Comparison of ENCODE assay signal across 39 cellular contexts in the genomic region with DNA sequence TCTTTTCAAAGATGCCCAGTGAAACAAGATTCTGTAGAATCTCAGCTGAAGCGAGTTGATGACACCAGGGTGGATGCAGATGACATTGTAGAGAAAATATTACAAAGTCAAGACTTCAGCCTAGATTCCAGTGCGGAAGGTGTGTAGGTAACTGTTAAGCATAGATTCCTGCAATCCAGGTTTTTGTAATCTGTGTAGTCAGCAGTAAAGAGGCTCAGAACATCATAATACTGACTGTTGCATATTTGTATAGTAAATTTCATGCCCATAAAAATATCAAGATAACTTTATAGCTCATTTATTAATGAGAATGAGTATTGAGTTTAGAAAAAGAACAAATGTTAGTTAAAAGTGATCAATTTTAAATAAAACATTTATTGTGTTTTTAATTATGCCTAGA. TPM values are rescaled to one million over a fixed set of nuclear protein-coding genes. Genes with fewer than 3 reads are reported as not detected.
"Had no signal": no experiment of that assay in that cellular context is flagged by ENCODE, and none has a peak within 500 bp of the region (broad histone marks: within the 10 kb centered on the region; RNA-seq: fewer than 3 reads in every experiment).

No MANE protein-coding gene starts in this region.

- H3K4me3 Mint-ChIP-seq: activated naive CD4-positive, alpha-beta T cell treated with anti-CD3 and anti-CD28 coated beads for 36 hours; activated naive CD4-positive, alpha-beta T cell treated with anti-CD3 and anti-CD28 coated beads, Interleukin-2, amount 10 ng/mL, durations not matched to agents 7 days and 5 days; activated naive CD4-positive, alpha-beta T cell treated with anti-CD3 and anti-CD28 coated beads, Interleukin-2, amount 50 U/mL, for 24 hours; activated naive CD8-positive, alpha-beta T cell; activated naive CD8-positive, alpha-beta T cell treated with anti-CD3 and anti-CD28 coated beads for 36 hours; activated naive CD8-positive, alpha-beta T cell treated with anti-CD3 and anti-CD28 coated beads, Interleukin-2, amount 10 ng/mL, durations not matched to agents 7 days and 5 days; activated naive CD8-positive, alpha-beta T cell treated with anti-CD3 and anti-CD28 coated beads, Interleukin-2, amount 50 U/mL, for 24 hours; activated T-cell treated with anti-CD3 and anti-CD28 coated beads, Interleukin-2, amount 50 U/mL, for 24 hours; activated T-cell treated with anti-CD3 and anti-CD28 coated beads, Interleukin-2, amount 50 U/mL, for 4 hours; activated T-cell treated with anti-CD3 and anti-CD28 coated beads, Interleukin-2, amount 50 U/mL, for 72 hours; activated T-helper 1 cell treated with anti-CD3 and anti-CD28 coated beads, Interleukin-12 subunit alpha, Interleukin-12 subunit beta, Interleukin-2, Interleukin-4 antibody, amounts not matched to agents 30 ng/mL and 10 ng/mL and 1 ng/mL, durations not matched to agents 14 hours and 24 hours and 36 hours; activated T-helper 17 cell treated with anti-CD3 and anti-CD28 coated beads, Interleukin-2, amount 50 U/mL, for 72 hours; brain; central memory CD8-positive, alpha-beta T cell had no signal

- H3K27ac Mint-ChIP-seq: activated naive CD4-positive, alpha-beta T cell treated with anti-CD3 and anti-CD28 coated beads for 36 hours; activated naive CD4-positive, alpha-beta T cell treated with anti-CD3 and anti-CD28 coated beads, Interleukin-2, amount 10 ng/mL, durations not matched to agents 7 days and 5 days; activated naive CD4-positive, alpha-beta T cell treated with anti-CD3 and anti-CD28 coated beads, Interleukin-2, amount 50 U/mL, for 24 hours; activated naive CD4-positive, alpha-beta T cell treated with anti-CD3 and anti-CD28 coated beads, Interleukin-2, amount 50 U/mL, for 72 hours; activated naive CD8-positive, alpha-beta T cell; activated naive CD8-positive, alpha-beta T cell treated with anti-CD3 and anti-CD28 coated beads for 36 hours; activated naive CD8-positive, alpha-beta T cell treated with anti-CD3 and anti-CD28 coated beads, Interleukin-2, amount 10 ng/mL, durations not matched to agents 7 days and 5 days; activated naive CD8-positive, alpha-beta T cell treated with anti-CD3 and anti-CD28 coated beads, Interleukin-2, amount 50 U/mL, for 24 hours; activated T-cell treated with anti-CD3 and anti-CD28 coated beads, Interleukin-2, amount 50 U/mL, for 24 hours; activated T-cell treated with anti-CD3 and anti-CD28 coated beads, Interleukin-2, amount 50 U/mL, for 72 hours; activated T-helper 1 cell treated with anti-CD3 and anti-CD28 coated beads, Interleukin-12 subunit alpha, Interleukin-12 subunit beta, Interleukin-2, Interleukin-4 antibody, amounts not matched to agents 30 ng/mL and 10 ng/mL and 1 ng/mL, durations not matched to agents 14 hours and 24 hours and 36 hours; activated T-helper 17 cell treated with anti-CD3 and anti-CD28 coated beads, Interleukin-2, amount 50 U/mL, for 72 hours; activated T-helper 2 cell treated with anti-CD3 and anti-CD28 coated beads, Interferon-gamma antibody, Interleukin-2, Interleukin-4, amounts not matched to agents 10 μg/mL and 5 μg/mL and 100 μg/mL, durations not matched to agents 14 hours and 24 hours and 36 hours; brain had no signal

- ATAC-seq: activated naive CD4-positive, alpha-beta T cell treated with anti-CD3 and anti-CD28 coated beads, Interleukin-2, amount 50 U/mL, for 72 hours; activated naive CD8-positive, alpha-beta T cell treated with anti-CD3 and anti-CD28 coated beads, Interleukin-2, amount 50 U/mL, for 24 hours; activated T-cell treated with anti-CD3 and anti-CD28 coated beads, Interleukin-2, amount 50 U/mL, for 4 hours; activated T-cell treated with anti-CD3 and anti-CD28 coated beads, Interleukin-2, amount 50 U/mL, for 72 hours; activated T-helper 17 cell treated with anti-CD3 and anti-CD28 coated beads, Interleukin-2, amount 50 U/mL, for 72 hours; body of pancreas had no signal

- H3K4me1 Mint-ChIP-seq: activated naive CD4-positive, alpha-beta T cell treated with anti-CD3 and anti-CD28 coated beads, Interleukin-2, amount 10 ng/mL, durations not matched to agents 7 days and 5 days; activated naive CD4-positive, alpha-beta T cell treated with anti-CD3 and anti-CD28 coated beads, Interleukin-2, amount 50 U/mL, for 24 hours; activated naive CD8-positive, alpha-beta T cell treated with anti-CD3 and anti-CD28 coated beads for 36 hours; activated naive CD8-positive, alpha-beta T cell treated with anti-CD3 and anti-CD28 coated beads, Interleukin-2, amount 50 U/mL, for 24 hours; activated T-helper 17 cell treated with anti-CD3 and anti-CD28 coated beads, Interleukin-2, amount 50 U/mL, for 72 hours; brain had no signal

- FAIRE-seq: astrocyte, bronchial epithelial cell had no signal

- H3K27me3 ChIP-seq: adrenal gland, ascending aorta, body of pancreas, brain microvascular endothelial cell, breast epithelium, cardiac muscle cell had no signal

- H3K36me3 Mint-ChIP-seq: activated naive CD8-positive, alpha-beta T cell treated with anti-CD3 and anti-CD28 coated beads for 36 hours had no signal

- H3K27me3 Mint-ChIP-seq: activated naive CD4-positive, alpha-beta T cell treated with anti-CD3 and anti-CD28 coated beads, Interleukin-2, amount 10 ng/mL, durations not matched to agents 7 days and 5 days; activated naive CD4-positive, alpha-beta T cell treated with anti-CD3 and anti-CD28 coated beads, Interleukin-2, amount 50 U/mL, for 24 hours; activated naive CD8-positive, alpha-beta T cell; activated naive CD8-positive, alpha-beta T cell treated with anti-CD3 and anti-CD28 coated beads for 36 hours; activated naive CD8-positive, alpha-beta T cell treated with anti-CD3 and anti-CD28 coated beads, Interleukin-2, amount 10 ng/mL, durations not matched to agents 7 days and 5 days; activated naive CD8-positive, alpha-beta T cell treated with anti-CD3 and anti-CD28 coated beads, Interleukin-2, amount 50 U/mL, for 24 hours; activated T-cell treated with anti-CD3 and anti-CD28 coated beads, Interleukin-2, amount 50 U/mL, for 24 hours; activated T-helper 17 cell treated with anti-CD3 and anti-CD28 coated beads, Interleukin-2, amount 50 U/mL, for 72 hours; brain; central memory CD8-positive, alpha-beta T cell had no signal

- H3K27ac ChIP-seq: adrenal gland, ascending aorta, body of pancreas, brain microvascular endothelial cell, cardiac muscle cell had no signal

- H3K4me1 ChIP-seq: adrenal gland, body of pancreas had no signal

- DNase-seq: activated effector memory CD4-positive, alpha-beta T cell treated with anti-CD3 and anti-CD28 coated beads, Interleukin-2, amount 50 U/mL, for 16 hours; activated effector memory CD4-positive, alpha-beta T cell treated with Interleukin-2 at 50 U/mL for 16 hours; activated gamma-delta T cell; activated gamma-delta T cell treated with Interleukin-2 at 50 U/mL for 16 hours; activated naive CD4-positive, alpha-beta T cell; activated naive CD4-positive, alpha-beta T cell treated with anti-CD3 and anti-CD28 coated beads for 36 hours; activated naive CD4-positive, alpha-beta T cell treated with anti-CD3 and anti-CD28 coated beads, Interleukin-2, amount 10 ng/mL, durations not matched to agents 7 days and 5 days; activated naive CD4-positive, alpha-beta T cell treated with anti-CD3 and anti-CD28 coated beads, Interleukin-2, amount 50 U/mL, for 16 hours; activated naive CD4-positive, alpha-beta T cell treated with Interleukin-2 at 50 U/mL for 16 hours; activated naive CD8-positive, alpha-beta T cell treated with anti-CD3 and anti-CD28 coated beads for 36 hours; activated naive CD8-positive, alpha-beta T cell treated with anti-CD3 and anti-CD28 coated beads, Interleukin-2, amount 10 ng/mL, durations not matched to agents 7 days and 5 days; activated naive CD8-positive, alpha-beta T cell treated with anti-CD3 and anti-CD28 coated beads, Interleukin-2, amount 50 U/mL, for 24 hours; activated T-cell treated with anti-CD3 and anti-CD28 coated beads, Interleukin-2, amount 50 U/mL, for 1 hour; activated T-cell treated with anti-CD3 and anti-CD28 coated beads, Interleukin-2, amount 50 U/mL, for 24 hours; activated T-cell treated with anti-CD3 and anti-CD28 coated beads, Interleukin-2, amount 50 U/mL, for 4 hours; activated T-cell treated with anti-CD3 and anti-CD28 coated beads, Interleukin-2, amount 50 U/mL, for 48 hours; activated T-cell treated with anti-CD3 and anti-CD28 coated beads, Interleukin-2, amount 50 U/mL, for 72 hours; adrenal gland; amniotic stem cell; amygdala; anterior cingulate cortex; body of pancreas; brain microvascular endothelial cell; caudate nucleus; central memory CD4-positive, alpha-beta T cell; cerebellar nuclear complex had no signal

- H3K36me3 ChIP-seq: adrenal gland, brain microvascular endothelial cell, breast epithelium had no signal

- H3K4me3 ChIP-seq: adrenal gland, ascending aorta, body of pancreas, breast epithelium, cardiac muscle cell had no signal

- H3K9me3 ChIP-seq: adrenal gland, ascending aorta, body of pancreas, breast epithelium had no signal

RNA-seq across cellular contexts. Expression of gene HENMT1, which starts 32.2 kb away (rescaled TPM):
- total RNA-seq: ascending aorta had no signal
